Comparison of ENCODE assay signal across 9 cellular contexts in the genomic region with DNA sequence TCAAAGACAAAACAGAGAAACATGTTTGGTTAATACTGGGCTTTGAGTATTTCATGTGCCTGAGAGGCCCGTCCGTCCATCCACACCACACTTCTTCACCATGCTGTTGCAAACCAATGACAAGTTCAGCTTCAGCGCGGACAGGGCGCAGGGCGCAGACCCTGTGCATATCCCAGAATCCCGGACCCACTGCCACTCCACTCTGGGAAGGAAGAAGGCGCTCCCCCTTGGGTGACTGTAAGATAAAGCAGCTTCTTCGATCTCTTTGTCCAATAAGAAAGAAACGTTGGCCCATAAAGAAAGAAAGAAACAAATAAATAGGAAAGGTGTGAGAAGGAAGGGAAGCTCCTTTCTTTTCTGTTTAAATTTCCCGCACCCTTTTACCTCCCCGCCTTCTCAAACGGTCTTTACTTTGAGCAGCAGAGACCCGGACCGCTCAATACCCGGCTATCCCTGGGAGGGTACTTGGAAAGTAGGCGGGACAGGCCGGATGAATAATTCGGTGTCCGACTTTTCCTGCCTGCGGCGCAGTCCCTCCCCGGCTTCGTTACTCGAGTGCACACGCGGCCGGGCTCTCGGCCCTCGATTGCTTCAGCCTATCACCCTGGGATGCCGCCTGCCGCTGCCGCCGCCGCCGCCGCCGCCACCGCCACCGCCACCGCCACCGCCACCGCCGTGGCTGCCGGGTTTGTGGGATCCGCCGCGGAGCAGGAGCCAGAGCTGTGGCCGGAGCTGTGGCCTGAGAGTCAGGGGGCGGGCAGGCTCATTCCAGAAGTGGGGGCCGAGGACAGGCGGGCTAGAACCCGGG. TPM values are rescaled to one million over a fixed set of nuclear protein-coding genes. Genes with fewer than 3 reads are reported as not detected.
A peak's percentile ranks its signal among the peaks of the same experiment; 100 is the strongest.
DNase-seq lines count a peak whose midpoint lies in the region; ATAC-seq, FAIRE-seq and TF ChIP-seq lines count a peak whose summit lies in the region.
"Had no signal": no experiment of that assay in that cellular context is flagged by ENCODE, and none has a peak within 500 bp of the region (broad histone marks: within the 10 kb centered on the region; RNA-seq: fewer than 3 reads in every experiment).

No MANE protein-coding gene starts in this region.

- H3K9me1 ChIP-seq in keratinocyte (ENCODE audit: control insufficient read depth, extremely low read depth, insufficient read depth, low read length), result no peaks in the 10 kb centered on the region

- peak; percentile 77 for ATAC-seq in HG02763 (IDR thresholded peaks at IDR 0.05; ENCODE audit: unreplicated experiment)

- H3K27ac ChIP-seq in cingulate gyrus (ENCODE audit: low read depth, low read length), result peak overlapping the region; percentile 76
- peak overlapping the region; percentile 60 for H3K27ac ChIP-seq in keratinocyte (ENCODE audit: control insufficient read depth, insufficient read depth, low read length)
- peak overlapping the region; percentile 69 to 75 for H3K27ac ChIP-seq in small intestine (ENCODE audit: low read depth in 1 of 2, low read length in 1 of 2)

- H4K20me1 ChIP-seq in keratinocyte (ENCODE audit: control insufficient read depth, extremely low read depth, insufficient read depth, low read length), result no peaks in the 10 kb centered on the region

- FAIRE-seq in keratinocyte (lab: Jason Lieb, UNC), result no peak
- no peak for FAIRE-seq in small intestine (lab: Jason Lieb, UNC)
- FAIRE-seq: A204.1 had no signal

- peaks cover 49% of the 10 kb centered on the region for H3K79me2 ChIP-seq in keratinocyte (ENCODE audit: control insufficient read depth, insufficient read depth, low read length)

- H2AFZ ChIP-seq in keratinocyte (ENCODE audit: control insufficient read depth, low read length), result peak overlapping the region; percentile 67

- H3K9me3 ChIP-seq in keratinocyte (ENCODE audit: control insufficient read depth, low read depth, low read length) (no peaks in the 10 kb centered on the region), small intestine (ENCODE audit: control insufficient read depth, low read depth) (no peaks in the 10 kb centered on the region)

- H3K36me3 ChIP-seq in keratinocyte (ENCODE audit: control insufficient read depth in 2 of 2, extremely low read depth in 1 of 2, insufficient read depth in 2 of 2, low read length in 2 of 2), result no peaks in the 10 kb centered on the region
- no peaks in the 10 kb centered on the region for H3K36me3 ChIP-seq in small intestine (ENCODE audit: control insufficient read depth in 2 of 2, insufficient read depth in 2 of 2, low read length in 2 of 2)

- dilution Hi-C loops in keratinocyte (cut with MboI; ENCODE audit: extremely low pct_ligation_motif_present, low sequenced_read_pairs), result no loop called here

- peak overlapping the region; percentile 76 for H3K9ac ChIP-seq in keratinocyte (ENCODE audit: control insufficient read depth, extremely low read depth, insufficient read depth, low read length)

- H3K4me1 ChIP-seq in keratinocyte (ENCODE audit: control insufficient read depth, extremely low read depth, insufficient read depth, low read length) (peaks cover 37% of the 10 kb centered on the region), small intestine (ENCODE audit: control insufficient read depth in 2 of 2, insufficient read depth in 1 of 2, low read depth in 1 of 2, low read length in 1 of 2) (peaks cover 3 to 4% of the 10 kb centered on the region in 2 donors)

- peak overlapping the region; percentile 91 to 96 (median 93) for H3K4me3 ChIP-seq in keratinocyte (ENCODE audit: control insufficient read depth in 2 of 3, extremely low read depth in 1 of 3, insufficient read depth in 2 of 3, low read depth in 1 of 3, low read length in 3 of 3)
- H3K4me3 ChIP-seq in small intestine (ENCODE audit: low read depth in 1 of 2, low read length in 2 of 2), result peak overlapping the region; percentile 81 to 83

- peak in 1 of 3 experiments; percentile 7 for TF ChIP-seq CTCF in keratinocyte (optimal IDR thresholded peaks at IDR 0.05 in 1 of 3, IDR thresholded peaks at IDR 0.05 in 1 of 3, conservative IDR thresholded peaks at IDR 0.05 in 1 of 3; ENCODE audit: extremely low read depth in 1 of 3, insufficient read depth in 2 of 3, low read length in 3 of 3)

- peak overlapping the region; percentile 82 for H3K4me2 ChIP-seq in keratinocyte (ENCODE audit: control insufficient read depth, extremely low read depth, insufficient read depth, low read depth, low read length)

- DNase-seq in NCI-H2029 (lab: John Stamatoyannopoulos, UW), result peak; percentile 10
- no peak for DNase-seq in NCI-H2029 treated with DMSO at 0.1 percent for 48 hours (lab: John Stamatoyannopoulos, UW)
- peak; percentile 77 for DNase-seq in NCI-H1417 treated with DMSO at 0.1 percent for 48 hours (lab: John Stamatoyannopoulos, UW)
- peak; percentile 93 for DNase-seq in SW480 (ENCODE audit: low spot score)
- DNase-seq in keratinocyte (ENCODE audit: low read depth, low spot score), result peak; percentile 45
- DNase-seq in small intestine, result peak; percentile 92

- H3K27me3 ChIP-seq in keratinocyte (ENCODE audit: control insufficient read depth, extremely low read depth, insufficient read depth, low read length) (no peaks in the 10 kb centered on the region), small intestine (ENCODE audit: control insufficient read depth in 2 of 2, insufficient read depth in 2 of 2, low read length in 2 of 2) (no peaks in the 10 kb centered on the region)

- WGBS in small intestine, 3 donors, result 1 to 4% (median 1%) methylated on average over 38 to 53 of the region's 53 CpGs

RNA-seq across cellular contexts. Expression of a gene that starts 0.6 kb away (rescaled TPM):
- polyA plus RNA-seq in keratinocyte (27.2 to 36.3 TPM (median 29.1 TPM) in 3 replicates), small intestine (1 to 10 TPM; 1.8 to 4.3 (median 2.4) TPM)
- 21.3 TPM for polyA plus RNA-seq in keratinocyte (2011; ENCODE audit: low read depth)
- 14.1 and 17.1 TPM in 2 replicates for polyA plus RNA-seq in keratinocyte (2011; cell fraction: cytosol; rRNA removed)
- polyA plus RNA-seq in keratinocyte (2011; cell fraction: nucleus; rRNA removed), result 76.0 and 76.8 TPM in 2 replicates
- polyA plus RNA-seq in keratinocyte (2012; ENCODE audit: low replicate concordance), result 7.9 and 17.5 TPM in 2 replicates
- polyA minus RNA-seq in keratinocyte, result 40.6 to 109 TPM (median 86.9 TPM) in 3 replicates
- 29.2 TPM for polyA minus RNA-seq in keratinocyte (2011; cell fraction: cytosol; rRNA and poly(A)+ RNA removed)
- 91.1 and 159 TPM in 2 replicates for polyA minus RNA-seq in keratinocyte (2011; cell fraction: nucleus; rRNA and poly(A)+ RNA removed)
